12 cellular contexts compared by ENCODE assay signal in genomic region chr6:156634971-156635371, GRCh38.
DNase-seq lines count a peak whose midpoint lies in the region; ATAC-seq, FAIRE-seq and TF ChIP-seq lines count a peak whose summit lies in the region.
"Had no signal": no experiment of that assay in that cellular context is flagged by ENCODE, and none has a peak within 500 bp of the region (broad histone marks: within the 10 kb centered on the region; RNA-seq: fewer than 3 reads in every experiment).

No MANE protein-coding gene starts in this region.

- no peak overlapping the region for H3K27ac Mint-ChIP-seq in effector memory CD8-positive, alpha-beta T cell
- H3K27ac Mint-ChIP-seq: activated CD4-positive, alpha-beta memory T cell treated with anti-CD3 and anti-CD28 coated beads for 36 hours had no signal

- H3K4me3 ChIP-seq in AG09309 (ENCODE audit: control insufficient read depth, low read depth, low read length) (peak overlapping the region; percentile 26; the same call in 1 of the 2 replicates), KMS-11 (IDR thresholded peaks at IDR 0.05; ENCODE audit: insufficient read depth, low read depth, low read length) (no peak overlapping the region), ovary (peak overlapping the region; percentile 33), esophagus squamous epithelium (peak overlapping the region in 2 of 4 donors; percentile 23 to 55)

- H3K27me3 Mint-ChIP-seq in effector memory CD8-positive, alpha-beta T cell = peaks cover 13 to 25% of the 10 kb centered on the region in 2 donors
- H3K27me3 Mint-ChIP-seq: activated CD4-positive, alpha-beta memory T cell treated with anti-CD3 and anti-CD28 coated beads for 36 hours had no signal

- peak overlapping the region; percentile 34; the same call in 1 of the 2 replicates for H3K9ac ChIP-seq in KMS-11

- peaks cover 11 to 18% of the 10 kb centered on the region in 2 donors for H3K4me1 Mint-ChIP-seq in effector memory CD8-positive, alpha-beta T cell (ENCODE audit: low read depth in 2 of 2)

- TF ChIP-seq POLR2A in ovary (IDR thresholded peaks at IDR 0.05) (no peak), esophagus squamous epithelium (IDR thresholded peaks at IDR 0.05) (no peak)

- 3 to 9% (median 5%) methylated on average over 9 of the region's 9 CpGs for WGBS in ovary, 3 donors
- 49 to 70% methylated on average over 9 of the region's 9 CpGs for WGBS in esophagus squamous epithelium, 2 donors

- peaks cover 42% of the 10 kb centered on the region for H3K4me1 ChIP-seq in KMS-11 (ENCODE audit: low read depth, poor library complexity, severe bottlenecking)
- no peaks in the 10 kb centered on the region for H3K4me1 ChIP-seq in ovary (ENCODE audit: insufficient read depth)
- H3K4me1 ChIP-seq in esophagus squamous epithelium = peaks cover 0 to 13% (median 0%) of the 10 kb centered on the region in 3 donors

- H3K4me3 Mint-ChIP-seq in effector memory CD8-positive, alpha-beta T cell = peak overlapping the region; percentile 14 to 51
- H3K4me3 Mint-ChIP-seq: activated CD4-positive, alpha-beta memory T cell treated with anti-CD3 and anti-CD28 coated beads for 36 hours had no signal

- peak overlapping the region; percentile 71 for H3K4me2 ChIP-seq in KMS-11

- no peaks in the 10 kb centered on the region for H4K20me1 ChIP-seq in KMS-11 (ENCODE audit: insufficient read depth)

- H3K27ac ChIP-seq in KMS-11 = peak overlapping the region; percentile 34
- H3K27ac ChIP-seq in ovary = peak overlapping the region in 1 of 2 donors; percentile 35
- H3K27ac ChIP-seq in esophagus squamous epithelium = no peak overlapping the region

- TF ChIP-seq EP300 in ovary (IDR thresholded peaks at IDR 0.05) = no peak

- no peaks in the 10 kb centered on the region for H3K36me3 Mint-ChIP-seq in effector memory CD8-positive, alpha-beta T cell (ENCODE audit: insufficient read depth)
- H3K36me3 Mint-ChIP-seq: activated CD4-positive, alpha-beta memory T cell treated with anti-CD3 and anti-CD28 coated beads for 36 hours had no signal

- peak overlapping the region; percentile 60 for H2AFZ ChIP-seq in KMS-11 (ENCODE audit: low read depth)

- no peaks in the 10 kb centered on the region for H3K9me3 Mint-ChIP-seq in effector memory CD8-positive, alpha-beta T cell
- H3K9me3 Mint-ChIP-seq: activated CD4-positive, alpha-beta memory T cell treated with anti-CD3 and anti-CD28 coated beads for 36 hours had no signal

- no peaks in the 10 kb centered on the region for H3K27me3 ChIP-seq in KMS-11 (ENCODE audit: insufficient read depth, low read depth)
- H3K27me3 ChIP-seq in ovary = no peaks in the 10 kb centered on the region
- H3K27me3 ChIP-seq in esophagus squamous epithelium = no peaks in the 10 kb centered on the region

- no peak for ATAC-seq in effector memory CD8-positive, alpha-beta T cell (replicated peaks)
- ATAC-seq in HG02759 (IDR thresholded peaks at IDR 0.05; ENCODE audit: unreplicated experiment) = no peak

- H3K36me3 ChIP-seq in KMS-11 (ENCODE audit: insufficient read depth) = no peaks in the 10 kb centered on the region
- H3K36me3 ChIP-seq in ovary = no peaks in the 10 kb centered on the region
- no peaks in the 10 kb centered on the region for H3K36me3 ChIP-seq in esophagus squamous epithelium

- FAIRE-seq in urothelium cell line (lab: Jason Lieb, UNC) = no peak

- H3K9me3 ChIP-seq in ovary = no peaks in the 10 kb centered on the region
- H3K9me3 ChIP-seq in esophagus squamous epithelium = no peaks in the 10 kb centered on the region

- no peak for TF ChIP-seq CTCF in AG09309 (IDR thresholded peaks at IDR 0.05; ENCODE audit: control insufficient read depth, insufficient read depth, low read depth, low read length, missing control alignments)
- TF ChIP-seq CTCF in KMS-11 (conservative IDR thresholded peaks at IDR 0.05; ENCODE audit: low read depth, low read length) = no peak
- no peak for TF ChIP-seq CTCF in ovary (IDR thresholded peaks at IDR 0.05)
- TF ChIP-seq CTCF in esophagus squamous epithelium (IDR thresholded peaks at IDR 0.05) = no peak

- DNase-seq in AG09309 (ENCODE audit: low read depth) (no peak), ovary (peak in 2 of 5 donors; percentile 22 to 54), esophagus squamous epithelium (lab: John Stamatoyannopoulos, UW) (no peak), urothelium cell line (ENCODE audit: low spot score) (no peak), OCI-M2 (lab: John Stamatoyannopoulos, UW; ENCODE audit: unreplicated experiment) (no peak)
- DNase-seq in effector memory CD8-positive, alpha-beta T cell = no peak
- DNase-seq: activated CD4-positive, alpha-beta memory T cell treated with anti-CD3 and anti-CD28 coated beads for 36 hours; COR-L47; foreskin melanocyte; NCI-H1092 treated with DMSO at 0.1 percent for 48 hours had no signal

- intact Hi-C loops in ovary (cut with DNase I) (loop anchor here in 1 of 4 donors (5.0 kb wide), 1 partner anchor 1778 kb away; no protein-coding TSS in a partner anchor), esophagus squamous epithelium (cut with DNase I) (no loop called here)

- H3K79me2 ChIP-seq in KMS-11 (ENCODE audit: insufficient read depth, low read depth) = no peaks in the 10 kb centered on the region
